Comparison of ENCODE assay signal across 34 cellular contexts in the genomic region with DNA sequence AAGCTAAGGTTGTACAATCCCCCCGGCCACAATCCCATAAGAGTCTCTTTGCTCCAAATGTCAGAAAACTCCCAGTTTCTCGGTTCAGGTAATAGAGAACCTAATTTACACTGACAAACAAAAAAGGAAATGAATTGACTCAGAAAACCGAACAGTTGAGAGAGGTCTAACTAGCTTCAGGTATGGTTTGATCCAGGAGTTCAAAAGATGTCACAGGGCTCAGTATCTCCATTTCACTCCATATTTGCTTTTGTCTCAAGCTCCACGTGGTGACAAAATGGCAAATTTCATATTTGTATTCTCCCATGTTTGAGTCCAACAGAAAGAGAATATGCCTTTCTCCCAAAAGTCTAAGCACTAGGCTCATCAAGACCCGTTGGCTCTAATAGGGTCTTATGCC.
"Had no signal": no experiment of that assay in that cellular context is flagged by ENCODE, and none has a peak within 500 bp of the region (broad histone marks: within the 10 kb centered on the region; RNA-seq: fewer than 3 reads in every experiment).

No MANE protein-coding gene starts in this region.

- H3K27me3 ChIP-seq: MG63 had no signal

- H3K4me3 ChIP-seq: MG63 had no signal

- DNase-seq: Karpas-422, Kasumi-1, MG63, MM.1S, MV-4-11, NCI-H1048, NCI-H1092, NCI-H1092 treated with DMSO at 0.1 percent for 48 hours, NCI-H1105, NCI-H1105 treated with DMSO at 0.1 percent for 48 hours, NCI-H1417, NCI-H1417 treated with DMSO at 0.1 percent for 48 hours, NCI-H1436, NCI-H1436 treated with DMSO at 0.1 percent for 48 hours, NCI-H146, NCI-H1694, NCI-H1694 treated with DMSO at 0.1 percent for 48 hours, NCI-H187, NCI-H187 treated with DMSO at 0.1 percent for 48 hours, NCI-H1930, NCI-H2029, NCI-H2029 treated with DMSO at 0.1 percent for 48 hours, NCI-H2081, NCI-H2081 treated with DMSO at 0.1 percent for 48 hours, NCI-H2107, NCI-H2171, NCI-H2171 treated with DMSO at 0.1 percent for 48 hours, NCI-H2227 treated with DMSO at 0.1 percent for 48 hours, NCI-H226, NCI-H345, NCI-H446, NCI-H446 treated with DMSO at 0.1 percent for 48 hours, NCI-H510A, NCI-H510A treated with DMSO at 0.1 percent for 48 hours had no signal

- H3K36me3 ChIP-seq: MG63 had no signal

- H3K9me3 ChIP-seq: MG63 had no signal
